25 cellular contexts compared by ENCODE assay signal in genomic region chr17:78525511-78526160, GRCh38. TPM values are rescaled to one million over a fixed set of nuclear protein-coding genes. Genes with fewer than 3 reads are reported as not detected.
"Had no signal": no experiment of that assay in that cellular context is flagged by ENCODE, and none has a peak within 500 bp of the region (broad histone marks: within the 10 kb centered on the region; RNA-seq: fewer than 3 reads in every experiment).

No MANE protein-coding gene starts in this region.

- H3K4me3 ChIP-seq: body of pancreas, cardiac muscle cell, hepatocyte, pancreas, suprapubic skin, transverse colon, vagina had no signal

- H3K9me3 Mint-ChIP-seq: activated B cell treated with CpG ODN at 0.5 μM for 24 hours; activated naive CD4-positive, alpha-beta T cell treated with anti-CD3 and anti-CD28 coated beads, Interleukin-2, amount 50 U/mL, for 24 hours; activated T-cell treated with anti-CD3 and anti-CD28 coated beads, Interleukin-2, amount 50 U/mL, for 72 hours; memory B cell; natural killer cell treated with Interleukin-12 subunit alpha and Interleukin-12 subunit beta and Interleukin-15 and Interleukin-18, amount 100 ng/mL, for 72 hours; stimulated activated effector memory CD8-positive, alpha-beta T cell treated with anti-CD3 and anti-CD28 coated beads, Interleukin-12 subunit alpha, Interleukin-12 subunit beta, amount 100 ng/mL, for 72 hours; stimulated activated naive CD8-positive, alpha-beta T cell treated with anti-CD3 and anti-CD28 coated beads, Interleukin-15, amount 100 ng/mL, for 72 hours had no signal

- H3K4me2 ChIP-seq: hepatocyte had no signal

- H3K27ac Mint-ChIP-seq: activated B cell treated with CpG ODN at 0.5 μM for 24 hours; activated CD4-positive, alpha-beta T cell treated with anti-CD3 and anti-CD28 coated beads for 36 hours; activated naive CD4-positive, alpha-beta T cell treated with anti-CD3 and anti-CD28 coated beads, Interleukin-2, amount 50 U/mL, for 24 hours; activated T-cell treated with anti-CD3 and anti-CD28 coated beads, Interleukin-2, amount 50 U/mL, for 72 hours; memory B cell; natural killer cell treated with Interleukin-12 subunit alpha and Interleukin-12 subunit beta and Interleukin-15 and Interleukin-18, amount 100 ng/mL, for 72 hours; stimulated activated effector memory CD8-positive, alpha-beta T cell treated with anti-CD3 and anti-CD28 coated beads, Interleukin-12 subunit alpha, Interleukin-12 subunit beta, amount 100 ng/mL, for 72 hours had no signal

- H3K4me1 Mint-ChIP-seq: activated B cell treated with CpG ODN at 0.5 μM for 24 hours; activated CD4-positive, alpha-beta T cell treated with anti-CD3 and anti-CD28 coated beads for 36 hours; activated naive CD4-positive, alpha-beta T cell treated with anti-CD3 and anti-CD28 coated beads, Interleukin-2, amount 50 U/mL, for 24 hours; memory B cell; stimulated activated effector memory CD8-positive, alpha-beta T cell treated with anti-CD3 and anti-CD28 coated beads, Interleukin-12 subunit alpha, Interleukin-12 subunit beta, amount 100 ng/mL, for 72 hours; stimulated activated naive CD8-positive, alpha-beta T cell treated with anti-CD3 and anti-CD28 coated beads, Interleukin-15, amount 100 ng/mL, for 72 hours had no signal

- H3K36me3 Mint-ChIP-seq: activated naive CD4-positive, alpha-beta T cell treated with anti-CD3 and anti-CD28 coated beads, Interleukin-2, amount 50 U/mL, for 24 hours; memory B cell; natural killer cell treated with Interleukin-12 subunit alpha and Interleukin-12 subunit beta and Interleukin-15 and Interleukin-18, amount 100 ng/mL, for 72 hours; stimulated activated effector memory CD8-positive, alpha-beta T cell treated with anti-CD3 and anti-CD28 coated beads, Interleukin-12 subunit alpha, Interleukin-12 subunit beta, amount 100 ng/mL, for 72 hours had no signal

- H3K9me3 ChIP-seq: body of pancreas, neutrophil, pancreas, suprapubic skin, transverse colon, vagina had no signal

- DNase-seq: activated B cell treated with CpG ODN at 0.5 μM for 24 hours; activated CD4-positive, alpha-beta T cell treated with anti-CD3 and anti-CD28 coated beads for 36 hours; activated CD4-positive, alpha-beta T cell treated with anti-CD3 and anti-CD28 coated beads, Interleukin-2, amount 50 U/mL, for 48 hours; activated gamma-delta T cell treated with Interleukin-2 at 50 U/mL for 16 hours; activated T-cell treated with anti-CD3 and anti-CD28 coated beads, Interleukin-2, amount 50 U/mL, for 72 hours; anterior cingulate cortex; body of pancreas; dermis blood vessel endothelial cell; effector CD8-positive, alpha-beta T cell; glutamatergic neuron; stimulated activated CD4-positive, alpha-beta T cell treated with anti-CD3 and anti-CD28 coated beads, Interleukin-2, amount 100 ng/mL, for 24 hours; stimulated activated naive CD8-positive, alpha-beta T cell treated with anti-CD3 and anti-CD28 coated beads, Interleukin-15, amount 100 ng/mL, for 72 hours; T-helper 9 cell; transverse colon had no signal

- H3K27ac ChIP-seq: body of pancreas, cardiac muscle cell, hepatocyte, neutrophil, pancreas, suprapubic skin, transverse colon, vagina had no signal

- H3K4me3 Mint-ChIP-seq: activated B cell treated with CpG ODN at 0.5 μM for 24 hours; activated CD4-positive, alpha-beta T cell treated with anti-CD3 and anti-CD28 coated beads for 36 hours; activated naive CD4-positive, alpha-beta T cell treated with anti-CD3 and anti-CD28 coated beads, Interleukin-2, amount 50 U/mL, for 24 hours; activated T-cell treated with anti-CD3 and anti-CD28 coated beads, Interleukin-2, amount 50 U/mL, for 72 hours; memory B cell; natural killer cell treated with Interleukin-12 subunit alpha and Interleukin-12 subunit beta and Interleukin-15 and Interleukin-18, amount 100 ng/mL, for 72 hours; stimulated activated effector memory CD8-positive, alpha-beta T cell treated with anti-CD3 and anti-CD28 coated beads, Interleukin-12 subunit alpha, Interleukin-12 subunit beta, amount 100 ng/mL, for 72 hours; stimulated activated naive CD8-positive, alpha-beta T cell treated with anti-CD3 and anti-CD28 coated beads, Interleukin-15, amount 100 ng/mL, for 72 hours had no signal

- H3K4me1 ChIP-seq: pancreas, suprapubic skin, vagina had no signal

- ATAC-seq: activated CD4-positive, alpha-beta T cell treated with anti-CD3 and anti-CD28 coated beads for 36 hours; activated T-cell treated with anti-CD3 and anti-CD28 coated beads, Interleukin-2, amount 50 U/mL, for 72 hours; body of pancreas; pancreas; right cardiac atrium; stimulated activated effector memory CD8-positive, alpha-beta T cell treated with anti-CD3 and anti-CD28 coated beads, Interleukin-12 subunit alpha, Interleukin-12 subunit beta, amount 100 ng/mL, for 72 hours; stimulated activated naive CD8-positive, alpha-beta T cell treated with anti-CD3 and anti-CD28 coated beads, Interleukin-15, amount 100 ng/mL, for 72 hours had no signal

- H3K27me3 Mint-ChIP-seq: activated CD4-positive, alpha-beta T cell treated with anti-CD3 and anti-CD28 coated beads for 36 hours; activated naive CD4-positive, alpha-beta T cell treated with anti-CD3 and anti-CD28 coated beads, Interleukin-2, amount 50 U/mL, for 24 hours; natural killer cell treated with Interleukin-12 subunit alpha and Interleukin-12 subunit beta and Interleukin-15 and Interleukin-18, amount 100 ng/mL, for 72 hours; stimulated activated naive CD8-positive, alpha-beta T cell treated with anti-CD3 and anti-CD28 coated beads, Interleukin-15, amount 100 ng/mL, for 72 hours had no signal

- H3K79me2 ChIP-seq: hepatocyte had no signal

- H3K36me3 ChIP-seq: cardiac muscle cell, neutrophil, pancreas, suprapubic skin, transverse colon, vagina had no signal

- H3K27me3 ChIP-seq: body of pancreas, cardiac muscle cell, hepatocyte, neutrophil, pancreas, suprapubic skin, vagina had no signal

- H2AFZ ChIP-seq: hepatocyte had no signal

RNA-seq across cellular contexts. Expression of gene DNAH17, which starts 51.6 kb away (rescaled TPM):
- total RNA-seq: body of pancreas, cardiac muscle cell had no signal
